ENCODE assay signal across 26 cellular contexts in genomic region chr2:58574873-58575272, GRCh38.
"Had no signal": no experiment of that assay in that cellular context is flagged by ENCODE, and none has a peak within 500 bp of the region (broad histone marks: within the 10 kb centered on the region; RNA-seq: fewer than 3 reads in every experiment).

No MANE protein-coding gene starts in this region.

- H3K9me3 ChIP-seq: gastrocnemius medialis, heart right ventricle, psoas muscle, spleen, testis, tibial nerve, upper lobe of right lung, vagina had no signal

- H3K27me3 ChIP-seq: gastrocnemius medialis, testis, tibial nerve, upper lobe of right lung, vagina had no signal

- H3K9me3 Mint-ChIP-seq: dendritic cell treated with granulocyte-macrophage colony-stimulating factor and Interleukin-4, amounts not matched to agents 40 ng/mL and 50 ng/mL, for 4 days; memory B cell; nephron had no signal

- H3K9ac ChIP-seq: parathyroid adenoma had no signal

- ATAC-seq: effector memory CD8-positive, alpha-beta T cell; esophagus mucosa; gastrocnemius medialis; heart right ventricle; left lobe of liver; psoas muscle; sciatic nerve; stimulated activated naive B cell treated with anti-CD40 and anti-IgM and Interleukin-4, amounts not matched to agents 10 μg/mL and 1 μg/mL and 100 μg/mL, for 72 hours; stimulated activated naive CD8-positive, alpha-beta T cell treated with anti-CD3 and anti-CD28 coated beads, Interleukin-15, amount 100 ng/mL, for 72 hours; upper lobe of right lung had no signal

- DNase-seq: effector memory CD8-positive, alpha-beta T cell; gastrocnemius medialis; heart right ventricle; hypothalamus; islet precursor cell; midbrain; occipital lobe; psoas muscle; retina; spleen; stimulated activated CD4-positive, alpha-beta T cell treated with anti-CD3 and anti-CD28 coated beads, Interleukin-15, amount 100 ng/mL, for 24 hours; stimulated activated CD4-positive, alpha-beta T cell treated with anti-CD3 and anti-CD28 coated beads, Interleukin-1b, Interleukin-23, amount 100 ng/mL, for 48 hours; stimulated activated CD4-positive, alpha-beta T cell treated with anti-CD3 and anti-CD28 coated beads, Interleukin-4, amount 100 ng/mL, for 4 hours; stimulated activated naive B cell treated with anti-CD40 and anti-IgM and Interleukin-4, amounts not matched to agents 10 μg/mL and 1 μg/mL and 100 μg/mL, for 72 hours; stimulated activated naive CD8-positive, alpha-beta T cell treated with anti-CD3 and anti-CD28 coated beads, Interleukin-15, amount 100 ng/mL, for 72 hours; testis; upper lobe of right lung had no signal

- H2AFZ ChIP-seq: parathyroid adenoma had no signal

- H3K27ac ChIP-seq: gastrocnemius medialis, heart right ventricle, parathyroid adenoma, psoas muscle, spleen, testis, tibial nerve, upper lobe of right lung, vagina had no signal

- H3K27ac Mint-ChIP-seq: dendritic cell treated with granulocyte-macrophage colony-stimulating factor and Interleukin-4, amounts not matched to agents 40 ng/mL and 50 ng/mL, for 4 days; effector memory CD8-positive, alpha-beta T cell; memory B cell; nephron; stimulated activated naive B cell treated with anti-CD40 and anti-IgM and Interleukin-4, amounts not matched to agents 10 μg/mL and 1 μg/mL and 100 μg/mL, for 72 hours; stimulated activated naive CD8-positive, alpha-beta T cell treated with anti-CD3 and anti-CD28 coated beads, Interleukin-15, amount 100 ng/mL, for 72 hours had no signal

- H3K4me3 Mint-ChIP-seq: dendritic cell treated with granulocyte-macrophage colony-stimulating factor and Interleukin-4, amounts not matched to agents 40 ng/mL and 50 ng/mL, for 4 days; effector memory CD8-positive, alpha-beta T cell; memory B cell; nephron; stimulated activated naive B cell treated with anti-CD40 and anti-IgM and Interleukin-4, amounts not matched to agents 10 μg/mL and 1 μg/mL and 100 μg/mL, for 72 hours; stimulated activated naive CD8-positive, alpha-beta T cell treated with anti-CD3 and anti-CD28 coated beads, Interleukin-15, amount 100 ng/mL, for 72 hours had no signal

- H3K27me3 Mint-ChIP-seq: dendritic cell treated with granulocyte-macrophage colony-stimulating factor and Interleukin-4, amounts not matched to agents 40 ng/mL and 50 ng/mL, for 4 days; stimulated activated naive CD8-positive, alpha-beta T cell treated with anti-CD3 and anti-CD28 coated beads, Interleukin-15, amount 100 ng/mL, for 72 hours had no signal

- H3K36me3 ChIP-seq: gastrocnemius medialis, heart right ventricle, spleen, tibial nerve, upper lobe of right lung, vagina had no signal

- H3K36me3 Mint-ChIP-seq: memory B cell; stimulated activated naive B cell treated with anti-CD40 and anti-IgM and Interleukin-4, amounts not matched to agents 10 μg/mL and 1 μg/mL and 100 μg/mL, for 72 hours had no signal

- H3K4me3 ChIP-seq: gastrocnemius medialis, heart right ventricle, psoas muscle, spleen, testis, tibial nerve, upper lobe of right lung, vagina had no signal

- H3K4me1 ChIP-seq: gastrocnemius medialis, parathyroid adenoma, psoas muscle, testis, upper lobe of right lung, vagina had no signal

- H3K79me2 ChIP-seq: parathyroid adenoma had no signal
